Comparison of ENCODE assay signal across 1 cellular context in the genomic region with DNA sequence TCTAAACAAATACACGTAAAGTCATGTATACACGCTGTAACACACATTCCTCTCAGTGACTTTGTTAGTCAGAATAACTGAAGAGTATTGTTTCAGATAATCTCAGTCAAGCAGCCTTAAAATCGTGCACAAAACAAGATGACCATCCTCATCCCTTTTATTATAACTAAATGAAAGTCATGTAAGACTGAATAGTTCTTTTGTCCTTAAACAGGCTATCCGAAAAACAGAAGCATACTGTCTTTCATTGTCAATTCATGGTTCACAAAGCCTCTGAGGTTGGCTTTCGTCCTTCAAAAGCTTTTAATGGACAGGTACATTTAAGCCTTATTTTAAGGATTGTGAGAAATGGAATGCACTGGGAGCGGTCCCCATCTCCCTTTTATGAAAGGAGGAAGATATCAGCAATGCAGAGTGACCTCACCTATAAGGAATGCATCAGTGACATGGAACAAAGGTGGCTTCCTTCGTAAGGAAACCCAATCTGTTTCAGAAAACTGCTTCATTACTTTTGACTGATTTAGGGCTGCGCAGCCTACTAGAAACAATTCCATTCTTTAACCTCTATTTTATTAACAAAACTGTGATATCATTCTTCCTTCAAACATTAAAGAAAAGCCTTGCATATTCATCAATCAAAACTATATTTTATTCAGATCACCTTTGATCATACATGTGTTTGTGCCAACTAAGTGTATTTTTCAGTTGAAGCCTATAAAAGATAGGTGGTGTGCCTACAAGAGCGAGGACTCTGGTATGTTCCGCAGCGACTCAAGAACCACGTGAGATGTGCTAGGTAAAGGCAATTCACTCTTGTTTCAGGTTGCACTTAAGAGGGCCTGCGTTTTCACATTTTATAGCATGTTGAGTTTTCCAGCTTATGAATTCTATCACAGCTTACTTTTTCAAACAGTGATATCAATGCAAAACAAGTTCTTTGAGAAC.
TF ChIP-seq lines count a peak whose summit lies in the region.

No MANE protein-coding gene starts in this region.

TF ChIP-seq in Ishikawa, 13 proteins besides CTCF, POLR2A, EP300 and RAD21 (continued from another document):
- TF ChIP-seq, protein P1, sequence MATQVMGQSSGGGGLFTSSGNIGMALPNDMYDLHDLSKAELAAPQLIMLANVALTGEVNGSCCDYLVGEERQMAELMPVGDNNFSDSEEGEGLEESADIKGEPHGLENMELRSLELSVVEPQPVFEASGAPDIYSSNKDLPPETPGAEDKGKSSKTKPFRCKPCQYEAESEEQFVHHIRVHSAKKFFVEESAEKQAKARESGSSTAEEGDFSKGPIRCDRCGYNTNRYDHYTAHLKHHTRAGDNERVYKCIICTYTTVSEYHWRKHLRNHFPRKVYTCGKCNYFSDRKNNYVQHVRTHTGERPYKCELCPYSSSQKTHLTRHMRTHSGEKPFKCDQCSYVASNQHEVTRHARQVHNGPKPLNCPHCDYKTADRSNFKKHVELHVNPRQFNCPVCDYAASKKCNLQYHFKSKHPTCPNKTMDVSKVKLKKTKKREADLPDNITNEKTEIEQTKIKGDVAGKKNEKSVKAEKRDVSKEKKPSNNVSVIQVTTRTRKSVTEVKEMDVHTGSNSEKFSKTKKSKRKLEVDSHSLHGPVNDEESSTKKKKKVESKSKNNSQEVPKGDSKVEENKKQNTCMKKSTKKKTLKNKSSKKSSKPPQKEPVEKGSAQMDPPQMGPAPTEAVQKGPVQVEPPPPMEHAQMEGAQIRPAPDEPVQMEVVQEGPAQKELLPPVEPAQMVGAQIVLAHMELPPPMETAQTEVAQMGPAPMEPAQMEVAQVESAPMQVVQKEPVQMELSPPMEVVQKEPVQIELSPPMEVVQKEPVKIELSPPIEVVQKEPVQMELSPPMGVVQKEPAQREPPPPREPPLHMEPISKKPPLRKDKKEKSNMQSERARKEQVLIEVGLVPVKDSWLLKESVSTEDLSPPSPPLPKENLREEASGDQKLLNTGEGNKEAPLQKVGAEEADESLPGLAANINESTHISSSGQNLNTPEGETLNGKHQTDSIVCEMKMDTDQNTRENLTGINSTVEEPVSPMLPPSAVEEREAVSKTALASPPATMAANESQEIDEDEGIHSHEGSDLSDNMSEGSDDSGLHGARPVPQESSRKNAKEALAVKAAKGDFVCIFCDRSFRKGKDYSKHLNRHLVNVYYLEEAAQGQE (IDR thresholded peaks at IDR 0.05; ENCODE audit: low read depth): no peak
